Comparison of ENCODE assay signal across 7 cellular contexts in the genomic region with DNA sequence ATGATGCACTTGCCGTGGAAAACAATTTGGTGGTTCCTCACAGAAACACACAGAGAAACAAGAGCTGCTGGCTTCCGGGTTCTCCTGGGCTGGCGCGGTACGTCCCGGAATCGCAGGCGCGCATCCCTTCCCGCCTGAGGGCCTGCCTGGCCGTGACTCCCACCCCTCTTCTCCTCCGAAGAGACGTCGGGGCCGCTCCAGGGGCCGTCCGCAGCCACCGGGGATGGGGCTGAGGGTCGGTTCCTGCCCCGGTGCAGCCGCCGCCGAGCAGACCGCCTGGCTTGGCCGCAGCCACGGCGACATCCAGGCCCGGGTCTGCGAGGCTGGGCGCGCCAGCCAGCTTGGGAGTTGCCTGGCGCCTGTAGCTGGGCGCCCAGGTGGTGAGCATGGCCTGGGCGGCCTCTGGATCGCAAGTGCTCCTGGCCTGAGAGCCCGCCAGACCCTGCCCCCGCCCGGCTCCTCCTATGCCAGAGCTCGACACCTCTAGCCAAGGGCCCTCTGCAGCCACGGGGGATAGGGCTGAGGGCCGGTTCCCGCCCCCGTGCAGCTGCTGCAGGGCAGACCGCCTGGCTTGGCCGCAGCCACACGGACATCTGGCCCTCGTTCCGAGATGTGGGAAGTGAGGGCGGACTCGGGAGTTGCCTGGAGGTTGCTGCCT.
A peak's percentile ranks its signal among the peaks of the same experiment; 100 is the strongest.
DNase-seq lines count a peak whose midpoint lies in the region; ATAC-seq and TF ChIP-seq lines count a peak whose summit lies in the region.
"Not testable (repeated sequence)": the region's sequence is repeated elsewhere in the genome, so short reads cannot be mapped to it uniquely, and the experiment has no call there.

No MANE protein-coding gene starts in this region.

- peak; percentile 21 for ATAC-seq in GM18505 (IDR thresholded peaks at IDR 0.05; ENCODE audit: unreplicated experiment)
- ATAC-seq in sciatic nerve, result not testable (repeated sequence)

- H3K4me1 ChIP-seq in HAP-1, result not testable (repeated sequence)

- H3K36me3 Mint-ChIP-seq in activated CD4-positive, alpha-beta T cell treated with anti-CD3 and anti-CD28 coated beads, Interleukin-2, amount 10 ng/mL, durations not matched to agents 24 days and 14 days (ENCODE audit: low read depth); chondrocyte (ENCODE audit: low read depth): not testable (repeated sequence)

- DNase-seq in HAP-1 (ENCODE audit: low spot score in 2 of 2), result peak; percentile 39 to 77
- peak in 1 of 2 experiments; percentile 56 for DNase-seq in HL-60 (ENCODE audit: low read depth in 1 of 2, low spot score in 1 of 2)
- peak; percentile 85 for DNase-seq in activated CD4-positive, alpha-beta T cell treated with anti-CD3 and anti-CD28 coated beads, Interleukin-2, amount 10 ng/mL, durations not matched to agents 24 days and 14 days
- DNase-seq in chondrocyte (ENCODE audit: low spot score), result peak; percentile 94
- peak; percentile 62 for DNase-seq in islet precursor cell
- DNase-seq in sciatic nerve (ENCODE audit: low spot score), result peak; percentile 56

- not testable (repeated sequence) for H3K27ac Mint-ChIP-seq in activated CD4-positive, alpha-beta T cell treated with anti-CD3 and anti-CD28 coated beads, Interleukin-2, amount 10 ng/mL, durations not matched to agents 24 days and 14 days; chondrocyte (ENCODE audit: unreplicated experiment)

- H3K36me3 ChIP-seq in HAP-1 (replicated peaks), result not testable (repeated sequence)

- not testable (repeated sequence) for H3K9me3 ChIP-seq in HAP-1

- peak; percentile 40 for TF ChIP-seq POLR2A in GM18505 (IDR thresholded peaks at IDR 0.05; ENCODE audit: borderline replicate concordance, extremely low read depth, insufficient read depth, insufficient read length)

- H3K27me3 ChIP-seq in HAP-1 (ENCODE audit: low read depth); HL-60 (ENCODE audit: insufficient read depth, poor library complexity, severe bottlenecking): not testable (repeated sequence)

- peak overlapping the region; percentile 86 for H3K27ac ChIP-seq in HL-60 (replicated peaks)

- H3K4me3 ChIP-seq in HAP-1, result peak overlapping the region; percentile 28; the same call in 1 of the 2 replicates
- peak overlapping the region; percentile 58 for H3K4me3 ChIP-seq in HL-60 (replicated peaks; ENCODE audit: insufficient read depth, low read length)

- peaks cover 17% of the 10 kb centered on the region for H3K27me3 Mint-ChIP-seq in activated CD4-positive, alpha-beta T cell treated with anti-CD3 and anti-CD28 coated beads, Interleukin-2, amount 10 ng/mL, durations not matched to agents 24 days and 14 days
- H3K27me3 Mint-ChIP-seq in chondrocyte (ENCODE audit: low read depth), result peaks cover 13% of the 10 kb centered on the region

- intact Hi-C loops in activated CD4-positive, alpha-beta T cell treated with anti-CD3 and anti-CD28 coated beads, Interleukin-2, amount 10 ng/mL, durations not matched to agents 24 days and 14 days (cut with micrococcal nuclease); sciatic nerve (cut with DNase I): not testable (repeated sequence)

- H3K9me3 Mint-ChIP-seq in activated CD4-positive, alpha-beta T cell treated with anti-CD3 and anti-CD28 coated beads, Interleukin-2, amount 10 ng/mL, durations not matched to agents 24 days and 14 days; chondrocyte (ENCODE audit: low read depth): not testable (repeated sequence)

- not testable (repeated sequence) for TF ChIP-seq CTCF in HL-60 (IDR thresholded peaks at IDR 0.05; ENCODE audit: insufficient read depth, low read length); chondrocyte (IDR thresholded peaks at IDR 0.05)

- in situ Hi-C loops in HAP-1 (cut with MboI; ENCODE audit: low sequenced_read_pairs), result not testable (repeated sequence)

- H3K4me3 Mint-ChIP-seq in activated CD4-positive, alpha-beta T cell treated with anti-CD3 and anti-CD28 coated beads, Interleukin-2, amount 10 ng/mL, durations not matched to agents 24 days and 14 days, result peak overlapping the region; percentile 55
- not testable (repeated sequence) for H3K4me3 Mint-ChIP-seq in chondrocyte (ENCODE audit: unreplicated experiment)

- H3K4me1 Mint-ChIP-seq in activated CD4-positive, alpha-beta T cell treated with anti-CD3 and anti-CD28 coated beads, Interleukin-2, amount 10 ng/mL, durations not matched to agents 24 days and 14 days; chondrocyte (ENCODE audit: low read depth): not testable (repeated sequence)
